In genomic region chr19:575527-576506, GRCh38 we compare ENCODE assay signal across 1 cellular context.
A peak's percentile ranks its signal among the peaks of the same experiment; 100 is the strongest.
TF ChIP-seq lines count a peak whose summit lies in the region.

No MANE protein-coding gene starts in this region.

TF ChIP-seq in endothelial cell of umbilical vein, 7 proteins besides CTCF, POLR2A, EP300 and RAD21 (continued from another document):
- TF ChIP-seq FOS (IDR thresholded peaks at IDR 0.05; ENCODE audit: borderline replicate concordance, insufficient read depth, low read length) (peak; percentile 56), GATA2 (IDR thresholded peaks at IDR 0.05; ENCODE audit: insufficient read depth, insufficient read length, low read depth, low read length) (no peak)
TF ChIP-seq in endothelial cell of umbilical vein: peak in this region for 3.
